In genomic region chr11:74639533-74639932, GRCh38 we compare ENCODE assay signal across 1 cellular context.
TF ChIP-seq lines count a peak whose summit lies in the region.

No MANE protein-coding gene starts in this region.

TF ChIP-seq in K562, 482 proteins besides CTCF, POLR2A, EP300 and RAD21 (continued from another document and continues in another):
- no peak for TF ChIP-seq TOE1 (IDR thresholded peaks at IDR 0.05; ENCODE audit: borderline replicate concordance)
- TF ChIP-seq TOE1 (CRISPR knock-in tag; IDR thresholded peaks at IDR 0.05; ENCODE audit: borderline replicate concordance, low read depth): no peak
- no peak for TF ChIP-seq HCFC1 (IDR thresholded peaks at IDR 0.05; ENCODE audit: low read depth, low read length)
- TF ChIP-seq, protein P1, sequence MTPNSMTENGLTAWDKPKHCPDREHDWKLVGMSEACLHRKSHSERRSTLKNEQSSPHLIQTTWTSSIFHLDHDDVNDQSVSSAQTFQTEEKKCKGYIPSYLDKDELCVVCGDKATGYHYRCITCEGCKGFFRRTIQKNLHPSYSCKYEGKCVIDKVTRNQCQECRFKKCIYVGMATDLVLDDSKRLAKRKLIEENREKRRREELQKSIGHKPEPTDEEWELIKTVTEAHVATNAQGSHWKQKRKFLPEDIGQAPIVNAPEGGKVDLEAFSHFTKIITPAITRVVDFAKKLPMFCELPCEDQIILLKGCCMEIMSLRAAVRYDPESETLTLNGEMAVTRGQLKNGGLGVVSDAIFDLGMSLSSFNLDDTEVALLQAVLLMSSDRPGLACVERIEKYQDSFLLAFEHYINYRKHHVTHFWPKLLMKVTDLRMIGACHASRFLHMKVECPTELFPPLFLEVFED (CRISPR knock-in tag; conservative IDR thresholded peaks at IDR 0.05): no peak
- no peak for TF ChIP-seq NBN (IDR thresholded peaks at IDR 0.05; ENCODE audit: low read depth)
- no peak for TF ChIP-seq NR3C1 (CRISPR knock-in tag; IDR thresholded peaks at IDR 0.05)
- TF ChIP-seq TEAD4 (IDR thresholded peaks at IDR 0.05; ENCODE audit: low read length): peak; percentile 44; the same call in 1 of the 2 replicates
- no peak for TF ChIP-seq TEAD4 (CRISPR knock-in tag; IDR thresholded peaks at IDR 0.05; ENCODE audit: borderline replicate concordance)
- TF ChIP-seq CREM (IDR thresholded peaks at IDR 0.05; ENCODE audit: low read depth): peak; percentile 66
- TF ChIP-seq HIVEP1 (CRISPR knock-in tag; IDR thresholded peaks at IDR 0.05): no peak
- TF ChIP-seq GABPB1 (CRISPR knock-in tag; IDR thresholded peaks at IDR 0.05): no peak
- no peak for TF ChIP-seq FOXP1 (CRISPR knock-in tag; IDR thresholded peaks at IDR 0.05)
- no peak for TF ChIP-seq ZNF584 (CRISPR knock-in tag; IDR thresholded peaks at IDR 0.05; ENCODE audit: low read depth)
- no peak for TF ChIP-seq ZNF121 (CRISPR knock-in tag; conservative IDR thresholded peaks at IDR 0.05)
- TF ChIP-seq THAP12 (CRISPR knock-in tag; IDR thresholded peaks at IDR 0.05): no peak
- TF ChIP-seq HLTF (IDR thresholded peaks at IDR 0.05): no peak
- no peak for TF ChIP-seq STAG1 (CRISPR knock-in tag; IDR thresholded peaks at IDR 0.05; ENCODE audit: borderline replicate concordance)
- TF ChIP-seq, protein P2, sequence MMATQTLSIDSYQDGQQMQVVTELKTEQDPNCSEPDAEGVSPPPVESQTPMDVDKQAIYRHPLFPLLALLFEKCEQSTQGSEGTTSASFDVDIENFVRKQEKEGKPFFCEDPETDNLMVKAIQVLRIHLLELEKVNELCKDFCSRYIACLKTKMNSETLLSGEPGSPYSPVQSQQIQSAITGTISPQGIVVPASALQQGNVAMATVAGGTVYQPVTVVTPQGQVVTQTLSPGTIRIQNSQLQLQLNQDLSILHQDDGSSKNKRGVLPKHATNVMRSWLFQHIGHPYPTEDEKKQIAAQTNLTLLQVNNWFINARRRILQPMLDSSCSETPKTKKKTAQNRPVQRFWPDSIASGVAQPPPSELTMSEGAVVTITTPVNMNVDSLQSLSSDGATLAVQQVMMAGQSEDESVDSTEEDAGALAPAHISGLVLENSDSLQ (IDR thresholded peaks at IDR 0.05): peak; percentile 85
- TF ChIP-seq ILK (tag; IDR thresholded peaks at IDR 0.05; ENCODE audit: borderline replicate concordance, low read depth): no peak
- TF ChIP-seq ZNF75A (CRISPR knock-in tag; IDR thresholded peaks at IDR 0.05): no peak
- no peak for TF ChIP-seq USF2 (CRISPR knock-in tag; IDR thresholded peaks at IDR 0.05)
- TF ChIP-seq SMAD2 (IDR thresholded peaks at IDR 0.05; ENCODE audit: low read depth, low read length): no peak
- TF ChIP-seq ZNF668 (CRISPR knock-in tag; IDR thresholded peaks at IDR 0.05): no peak
- no peak for TF ChIP-seq ZNF780A (CRISPR knock-in tag; IDR thresholded peaks at IDR 0.05)
- no peak for TF ChIP-seq PCBP2 (IDR thresholded peaks at IDR 0.05; ENCODE audit: low read depth, low read length, poor library complexity, severe bottlenecking)
- TF ChIP-seq ZNF583 (CRISPR knock-in tag; IDR thresholded peaks at IDR 0.05): no peak
- TF ChIP-seq NR2C1 (IDR thresholded peaks at IDR 0.05): no peak
- TF ChIP-seq NR2C1 (tag; IDR thresholded peaks at IDR 0.05): no peak
- no peak for TF ChIP-seq PBX2 (CRISPR knock-in tag; IDR thresholded peaks at IDR 0.05; ENCODE audit: low read depth)
- TF ChIP-seq PBX2 (tag; conservative IDR thresholded peaks at IDR 0.05; ENCODE audit: low read depth): peak; percentile 69
- TF ChIP-seq THRA (IDR thresholded peaks at IDR 0.05): no peak
- TF ChIP-seq, protein P3, sequence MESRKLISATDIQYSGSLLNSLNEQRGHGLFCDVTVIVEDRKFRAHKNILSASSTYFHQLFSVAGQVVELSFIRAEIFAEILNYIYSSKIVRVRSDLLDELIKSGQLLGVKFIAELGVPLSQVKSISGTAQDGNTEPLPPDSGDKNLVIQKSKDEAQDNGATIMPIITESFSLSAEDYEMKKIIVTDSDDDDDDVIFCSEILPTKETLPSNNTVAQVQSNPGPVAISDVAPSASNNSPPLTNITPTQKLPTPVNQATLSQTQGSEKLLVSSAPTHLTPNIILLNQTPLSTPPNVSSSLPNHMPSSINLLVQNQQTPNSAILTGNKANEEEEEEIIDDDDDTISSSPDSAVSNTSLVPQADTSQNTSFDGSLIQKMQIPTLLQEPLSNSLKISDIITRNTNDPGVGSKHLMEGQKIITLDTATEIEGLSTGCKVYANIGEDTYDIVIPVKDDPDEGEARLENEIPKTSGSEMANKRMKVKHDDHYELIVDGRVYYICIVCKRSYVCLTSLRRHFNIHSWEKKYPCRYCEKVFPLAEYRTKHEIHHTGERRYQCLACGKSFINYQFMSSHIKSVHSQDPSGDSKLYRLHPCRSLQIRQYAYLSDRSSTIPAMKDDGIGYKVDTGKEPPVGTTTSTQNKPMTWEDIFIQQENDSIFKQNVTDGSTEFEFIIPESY (CRISPR knock-in tag; IDR thresholded peaks at IDR 0.05): no peak
- no peak for TF ChIP-seq ZNF324 (CRISPR knock-in tag; IDR thresholded peaks at IDR 0.05)
- TF ChIP-seq FOXO4 (CRISPR knock-in tag; IDR thresholded peaks at IDR 0.05): no peak
- TF ChIP-seq CGGBP1 (CRISPR knock-in tag; IDR thresholded peaks at IDR 0.05): no peak
- no peak for TF ChIP-seq SP1 (CRISPR knock-in tag; IDR thresholded peaks at IDR 0.05)
- no peak for TF ChIP-seq ZNF41 (CRISPR knock-in tag; conservative IDR thresholded peaks at IDR 0.05)
- TF ChIP-seq TCF15 (CRISPR knock-in tag; IDR thresholded peaks at IDR 0.05): no peak
- TF ChIP-seq CREB5 (CRISPR knock-in tag; IDR thresholded peaks at IDR 0.05): no peak
- no peak for TF ChIP-seq SETDB1 (IDR thresholded peaks at IDR 0.05; ENCODE audit: low read length)
- TF ChIP-seq ZNF23 (CRISPR knock-in tag; IDR thresholded peaks at IDR 0.05): no peak
- TF ChIP-seq ZBED1 (IDR thresholded peaks at IDR 0.05): no peak
- TF ChIP-seq NFIC (IDR thresholded peaks at IDR 0.05): no peak
- no peak for TF ChIP-seq GATA2 (CRISPR knock-in tag; IDR thresholded peaks at IDR 0.05)
- TF ChIP-seq TSHZ1 (CRISPR knock-in tag; IDR thresholded peaks at IDR 0.05): no peak
- TF ChIP-seq CREB1 (IDR thresholded peaks at IDR 0.05): no peak
- peak; percentile 50; the same call in 1 of the 2 replicates for TF ChIP-seq CREB1 (CRISPR knock-in tag; IDR thresholded peaks at IDR 0.05)
- TF ChIP-seq SAP30 (IDR thresholded peaks at IDR 0.05; ENCODE audit: borderline replicate concordance, insufficient read depth, low read depth, low read length, poor library complexity, severe bottlenecking): no peak
- no peak for TF ChIP-seq ZNF311 (CRISPR knock-in tag; IDR thresholded peaks at IDR 0.05)
